In the genomic region with DNA sequence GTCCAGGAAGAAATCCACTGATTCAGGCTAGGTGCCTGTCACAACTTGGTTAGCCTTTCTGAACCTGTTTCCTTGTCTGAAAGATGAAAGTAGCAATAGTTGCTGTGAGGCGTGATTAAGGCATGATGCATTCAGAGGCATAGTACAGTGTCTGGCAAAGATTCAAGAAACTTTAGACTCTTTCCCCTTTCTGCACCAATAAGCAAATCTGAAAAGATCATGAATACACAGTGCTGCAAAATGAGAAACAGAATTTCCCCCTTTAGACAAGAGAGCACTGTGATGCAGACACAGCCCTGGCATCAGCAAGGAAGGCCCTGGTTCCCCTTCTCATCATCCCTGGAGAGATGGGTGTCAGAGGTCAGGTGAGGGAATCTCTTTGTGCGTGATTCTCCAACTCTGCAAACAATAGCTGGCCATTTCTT, we compare ENCODE assay signal across 8 cellular contexts. TPM values are rescaled to one million over a fixed set of nuclear protein-coding genes. Genes with fewer than 3 reads are reported as not detected.
DNase-seq lines count a peak whose midpoint lies in the region; ATAC-seq and TF ChIP-seq lines count a peak whose summit lies in the region.

No MANE protein-coding gene starts in this region.

- CTCF ChIA-PET in CD8-positive, alpha-beta memory T cell (lab: Charles Lee): interaction anchor here (1.0 to 1.5 kb wide), 4 partner anchors 9 to 63 kb away, joined by 3 to 5 read pairs (median 4); a partner anchor contains a TSS
- CTCF ChIA-PET in T-cell (lab: Charles Lee): interaction anchor here (0.6 to 1.0 kb wide), 2 partner anchors 64 to 71 kb away, joined by 3 read pairs; no protein-coding TSS in a partner anchor
- CTCF ChIA-PET in WTC11 (lab: Charles Lee): interaction anchor here (1.6 kb wide), 1 partner anchor 71 kb away, joined by 4 read pairs; no protein-coding TSS in a partner anchor

- TF ChIP-seq CTCF in WTC11 (IDR thresholded peaks at IDR 0.05): no peak

- H3K27ac Mint-ChIP-seq in CD8-positive, alpha-beta memory T cell: peak overlapping the region; percentile 69 to 99 (median 88)
- H3K27ac Mint-ChIP-seq in T-cell (peak overlapping the region; percentile 91 to 94), WTC11 (no peak overlapping the region)

- POLR2A ChIA-PET in CD8-positive, alpha-beta memory T cell (lab: Charles Lee): interaction anchor here (0.8 kb wide), 1 partner anchor 10 kb away, joined by 3 read pairs; no protein-coding TSS in a partner anchor
- POLR2A ChIA-PET in T-cell (lab: Charles Lee): interaction anchor here (0.5 to 0.9 kb wide), 4 partner anchors 8 to 1761 kb away, joined by 3 to 4 read pairs (median 3); no protein-coding TSS in a partner anchor
- POLR2A ChIA-PET in WTC11 (lab: Charles Lee): no interaction called here

- DNase-seq in CD8-positive, alpha-beta memory T cell: peak in 1 of 5 donors; percentile 72
- no peak for DNase-seq in T-cell
- peak; percentile 89 for DNase-seq in iris pigment epithelial cell (ENCODE audit: low read depth)
- no peak for DNase-seq in NCI-H82 (lab: John Stamatoyannopoulos, UW)
- DNase-seq in DMS53 treated with DMSO at 0.1 percent for 48 hours (lab: John Stamatoyannopoulos, UW; ENCODE audit: unreplicated experiment): no peak
- no peak for DNase-seq in NCI-H1694 treated with DMSO at 0.1 percent for 48 hours (lab: John Stamatoyannopoulos, UW)
- DNase-seq in WTC11 (ENCODE audit: low spot score): no peak

- H3K36me3 ChIP-seq in CD8-positive, alpha-beta memory T cell (ENCODE audit: insufficient read depth, low read length): peaks cover 24% of the 10 kb centered on the region

- no peaks in the 10 kb centered on the region for H3K9me3 Mint-ChIP-seq in CD8-positive, alpha-beta memory T cell
- H3K9me3 Mint-ChIP-seq in T-cell (no peaks in the 10 kb centered on the region), WTC11 (0 out of 2 replicates have a peak, but pooled peaks cover 3% of the 10 kb centered on the region)

- H3K27ac ChIP-seq in CD8-positive, alpha-beta memory T cell (ENCODE audit: low read depth, low read length): no peak overlapping the region

- no peaks in the 10 kb centered on the region for H3K27me3 ChIP-seq in CD8-positive, alpha-beta memory T cell (ENCODE audit: insufficient read depth, low read length, poor library complexity, severe bottlenecking)

- peaks cover 89% of the 10 kb centered on the region for H3K4me1 ChIP-seq in CD8-positive, alpha-beta memory T cell (ENCODE audit: insufficient read depth, low read length)

- H3K36me3 Mint-ChIP-seq in CD8-positive, alpha-beta memory T cell: peaks cover 0 to 82% (median 7%) of the 10 kb centered on the region in 3 donors
- peaks cover 31% of the 10 kb centered on the region for H3K36me3 Mint-ChIP-seq in T-cell
- H3K36me3 Mint-ChIP-seq in WTC11: no peaks in the 10 kb centered on the region; the same call in 1 of the 2 replicates

- peak overlapping the region in 3 of 7 donors; percentile 15 to 69 (median 62) for H3K4me3 Mint-ChIP-seq in CD8-positive, alpha-beta memory T cell
- H3K4me3 Mint-ChIP-seq in T-cell: peak overlapping the region; percentile 28 to 76 (median 41)
- no peak overlapping the region for H3K4me3 Mint-ChIP-seq in WTC11

- H3K4me1 Mint-ChIP-seq in CD8-positive, alpha-beta memory T cell: peaks cover 87 to 96% (median 96%) of the 10 kb centered on the region in 3 donors
- H3K4me1 Mint-ChIP-seq in T-cell (peaks cover 94 to 100% (median 96%) of the 10 kb centered on the region in 3 donors), WTC11 (peaks cover 21% of the 10 kb centered on the region)

- H3K9me3 ChIP-seq in CD8-positive, alpha-beta memory T cell (ENCODE audit: low read length): no peaks in the 10 kb centered on the region

- ATAC-seq in GM21786 (IDR thresholded peaks at IDR 0.05; ENCODE audit: unreplicated experiment) (peak; percentile 65), T-cell (replicated peaks in 1 of 4) (peak; percentile 61 to 79 (median 69)), WTC11 (no peak)

- H3K27me3 Mint-ChIP-seq in CD8-positive, alpha-beta memory T cell: peaks cover 0 to 1% of the 10 kb centered on the region in 2 donors
- H3K27me3 Mint-ChIP-seq in T-cell (no peaks in the 10 kb centered on the region), WTC11 (ENCODE audit: low read depth) (no peaks in the 10 kb centered on the region)

- no peak overlapping the region for H3K4me3 ChIP-seq in CD8-positive, alpha-beta memory T cell (ENCODE audit: low read length)

TF ChIP-seq in WTC11, 78 proteins besides CTCF, POLR2A, EP300 and RAD21 (continues in another document):
- TF ChIP-seq, protein P1, sequence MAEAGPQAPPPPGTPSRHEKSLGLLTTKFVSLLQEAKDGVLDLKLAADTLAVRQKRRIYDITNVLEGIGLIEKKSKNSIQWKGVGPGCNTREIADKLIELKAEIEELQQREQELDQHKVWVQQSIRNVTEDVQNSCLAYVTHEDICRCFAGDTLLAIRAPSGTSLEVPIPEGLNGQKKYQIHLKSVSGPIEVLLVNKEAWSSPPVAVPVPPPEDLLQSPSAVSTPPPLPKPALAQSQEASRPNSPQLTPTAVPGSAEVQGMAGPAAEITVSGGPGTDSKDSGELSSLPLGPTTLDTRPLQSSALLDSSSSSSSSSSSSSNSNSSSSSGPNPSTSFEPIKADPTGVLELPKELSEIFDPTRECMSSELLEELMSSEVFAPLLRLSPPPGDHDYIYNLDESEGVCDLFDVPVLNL (CRISPR knock-in tag; IDR thresholded peaks at IDR 0.05; ENCODE audit: borderline replicate concordance, low read depth): no peak
- TF ChIP-seq CREB1 (CRISPR knock-in tag; IDR thresholded peaks at IDR 0.05) (no peak), ETV6 (CRISPR knock-in tag; IDR thresholded peaks at IDR 0.05) (no peak), RORB (CRISPR knock-in tag; IDR thresholded peaks at IDR 0.05) (no peak), TP53 (CRISPR knock-in tag; IDR thresholded peaks at IDR 0.05) (no peak), ZNF317 (CRISPR knock-in tag; IDR thresholded peaks at IDR 0.05; ENCODE audit: borderline replicate concordance, low read depth) (no peak), NFYB (CRISPR knock-in tag; conservative IDR thresholded peaks at IDR 0.05; ENCODE audit: low read depth) (no peak)
- TF ChIP-seq, protein P2, sequence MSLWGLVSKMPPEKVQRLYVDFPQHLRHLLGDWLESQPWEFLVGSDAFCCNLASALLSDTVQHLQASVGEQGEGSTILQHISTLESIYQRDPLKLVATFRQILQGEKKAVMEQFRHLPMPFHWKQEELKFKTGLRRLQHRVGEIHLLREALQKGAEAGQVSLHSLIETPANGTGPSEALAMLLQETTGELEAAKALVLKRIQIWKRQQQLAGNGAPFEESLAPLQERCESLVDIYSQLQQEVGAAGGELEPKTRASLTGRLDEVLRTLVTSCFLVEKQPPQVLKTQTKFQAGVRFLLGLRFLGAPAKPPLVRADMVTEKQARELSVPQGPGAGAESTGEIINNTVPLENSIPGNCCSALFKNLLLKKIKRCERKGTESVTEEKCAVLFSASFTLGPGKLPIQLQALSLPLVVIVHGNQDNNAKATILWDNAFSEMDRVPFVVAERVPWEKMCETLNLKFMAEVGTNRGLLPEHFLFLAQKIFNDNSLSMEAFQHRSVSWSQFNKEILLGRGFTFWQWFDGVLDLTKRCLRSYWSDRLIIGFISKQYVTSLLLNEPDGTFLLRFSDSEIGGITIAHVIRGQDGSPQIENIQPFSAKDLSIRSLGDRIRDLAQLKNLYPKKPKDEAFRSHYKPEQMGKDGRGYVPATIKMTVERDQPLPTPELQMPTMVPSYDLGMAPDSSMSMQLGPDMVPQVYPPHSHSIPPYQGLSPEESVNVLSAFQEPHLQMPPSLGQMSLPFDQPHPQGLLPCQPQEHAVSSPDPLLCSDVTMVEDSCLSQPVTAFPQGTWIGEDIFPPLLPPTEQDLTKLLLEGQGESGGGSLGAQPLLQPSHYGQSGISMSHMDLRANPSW (CRISPR knock-in tag; conservative IDR thresholded peaks at IDR 0.05; ENCODE audit: low read depth): no peak
- TF ChIP-seq, protein P3, sequence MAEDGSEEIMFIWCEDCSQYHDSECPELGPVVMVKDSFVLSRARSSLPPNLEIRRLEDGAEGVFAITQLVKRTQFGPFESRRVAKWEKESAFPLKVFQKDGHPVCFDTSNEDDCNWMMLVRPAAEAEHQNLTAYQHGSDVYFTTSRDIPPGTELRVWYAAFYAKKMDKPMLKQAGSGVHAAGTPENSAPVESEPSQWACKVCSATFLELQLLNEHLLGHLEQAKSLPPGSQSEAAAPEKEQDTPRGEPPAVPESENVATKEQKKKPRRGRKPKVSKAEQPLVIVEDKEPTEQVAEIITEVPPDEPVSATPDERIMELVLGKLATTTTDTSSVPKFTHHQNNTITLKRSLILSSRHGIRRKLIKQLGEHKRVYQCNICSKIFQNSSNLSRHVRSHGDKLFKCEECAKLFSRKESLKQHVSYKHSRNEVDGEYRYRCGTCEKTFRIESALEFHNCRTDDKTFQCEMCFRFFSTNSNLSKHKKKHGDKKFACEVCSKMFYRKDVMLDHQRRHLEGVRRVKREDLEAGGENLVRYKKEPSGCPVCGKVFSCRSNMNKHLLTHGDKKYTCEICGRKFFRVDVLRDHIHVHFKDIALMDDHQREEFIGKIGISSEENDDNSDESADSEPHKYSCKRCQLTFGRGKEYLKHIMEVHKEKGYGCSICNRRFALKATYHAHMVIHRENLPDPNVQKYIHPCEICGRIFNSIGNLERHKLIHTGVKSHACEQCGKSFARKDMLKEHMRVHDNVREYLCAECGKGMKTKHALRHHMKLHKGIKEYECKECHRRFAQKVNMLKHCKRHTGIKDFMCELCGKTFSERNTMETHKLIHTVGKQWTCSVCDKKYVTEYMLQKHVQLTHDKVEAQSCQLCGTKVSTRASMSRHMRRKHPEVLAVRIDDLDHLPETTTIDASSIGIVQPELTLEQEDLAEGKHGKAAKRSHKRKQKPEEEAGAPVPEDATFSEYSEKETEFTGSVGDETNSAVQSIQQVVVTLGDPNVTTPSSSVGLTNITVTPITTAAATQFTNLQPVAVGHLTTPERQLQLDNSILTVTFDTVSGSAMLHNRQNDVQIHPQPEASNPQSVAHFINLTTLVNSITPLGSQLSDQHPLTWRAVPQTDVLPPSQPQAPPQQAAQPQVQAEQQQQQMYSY (CRISPR knock-in tag; IDR thresholded peaks at IDR 0.05): no peak
- TF ChIP-seq, protein P4, sequence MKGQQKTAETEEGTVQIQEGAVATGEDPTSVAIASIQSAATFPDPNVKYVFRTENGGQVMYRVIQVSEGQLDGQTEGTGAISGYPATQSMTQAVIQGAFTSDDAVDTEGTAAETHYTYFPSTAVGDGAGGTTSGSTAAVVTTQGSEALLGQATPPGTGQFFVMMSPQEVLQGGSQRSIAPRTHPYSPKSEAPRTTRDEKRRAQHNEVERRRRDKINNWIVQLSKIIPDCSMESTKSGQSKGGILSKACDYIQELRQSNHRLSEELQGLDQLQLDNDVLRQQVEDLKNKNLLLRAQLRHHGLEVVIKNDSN (CRISPR knock-in tag; IDR thresholded peaks at IDR 0.05): no peak

RNA-seq across cellular contexts. Expression of a gene that starts 41.9 kb away (rescaled TPM):
- total RNA-seq in CD8-positive, alpha-beta memory T cell: 10 to 100 TPM; 37.7 to 39.6 TPM
- 50.1 TPM for polyA plus RNA-seq in CD8-positive, alpha-beta memory T cell
- total RNA-seq in T-cell (100 to 1,000 TPM; 153 to 351 (median 179) TPM), WTC11 (2021) (13.1 to 15.6 TPM (median 13.5 TPM) in 3 replicates)
